ENCODE assay signal across 10 cellular contexts in the genomic region with DNA sequence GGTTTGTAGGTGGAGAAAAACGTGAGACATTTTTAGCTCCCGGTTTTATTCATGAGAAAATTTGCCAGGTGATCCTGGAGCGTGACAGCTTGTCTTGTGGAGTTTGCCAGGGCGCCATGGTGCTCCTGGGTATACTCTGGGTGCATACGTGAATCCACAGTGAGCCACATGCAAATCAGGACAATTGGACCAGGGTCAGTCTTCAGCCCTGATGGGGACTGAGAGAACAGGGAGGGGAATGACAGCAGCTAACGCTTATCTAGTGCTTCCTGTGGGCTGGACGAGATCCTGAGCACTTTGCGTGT.
DNase-seq lines count a peak whose midpoint lies in the region; ATAC-seq and TF ChIP-seq lines count a peak whose summit lies in the region.
"Had no signal": no experiment of that assay in that cellular context is flagged by ENCODE, and none has a peak within 500 bp of the region (broad histone marks: within the 10 kb centered on the region; RNA-seq: fewer than 3 reads in every experiment).

No MANE protein-coding gene starts in this region.

- H3K27me3 ChIP-seq in BJ (ENCODE audit: control insufficient read depth, insufficient read depth, low read length) (no peaks in the 10 kb centered on the region), foreskin keratinocyte (no peaks in the 10 kb centered on the region)

- POLR2A ChIA-PET in BJ (lab: Charles Lee) = interaction anchor here (0.9 to 1.0 kb wide), 2 partner anchors 15 to 167 kb away, joined by 3 read pairs; no protein-coding TSS in a partner anchor

- no peak for DNase-seq in BJ (ENCODE audit: low read depth)
- peak in 1 of 2 donors; percentile 47 for DNase-seq in foreskin keratinocyte
- peak; percentile 63 for DNase-seq in putamen (ENCODE audit: low spot score)
- DNase-seq in activated CD8-positive, alpha-beta memory T cell treated with anti-CD3 and anti-CD28 coated beads for 24 hours = no peak
- DNase-seq in activated naive CD4-positive, alpha-beta T cell treated with anti-CD3 and anti-CD28 coated beads, Interleukin-2, amount 50 U/mL, for 16 hours = no peak
- no peak for DNase-seq in OCI-M2 (lab: John Stamatoyannopoulos, UW; ENCODE audit: unreplicated experiment)
- no peak for DNase-seq in hippocampal formation (lab: John Stamatoyannopoulos, UW)
- DNase-seq: CD4-positive, CD25-positive, alpha-beta regulatory T cell; retina had no signal

- TF ChIP-seq CTCF in BJ (IDR thresholded peaks at IDR 0.05; ENCODE audit: insufficient read depth, low read depth, low read length) = no peak
- no peak for TF ChIP-seq CTCF in VCaP (conservative IDR thresholded peaks at IDR 0.05)
- no peak for TF ChIP-seq CTCF in foreskin keratinocyte (conservative IDR thresholded peaks at IDR 0.05)

- H3K27ac ChIP-seq in VCaP (peak overlapping the region; percentile 65), foreskin keratinocyte (peak overlapping the region; percentile 84)

- no peak for ATAC-seq in foreskin keratinocyte

- H3K36me3 ChIP-seq in BJ (ENCODE audit: control insufficient read depth, insufficient read depth, low read length) = no peaks in the 10 kb centered on the region

- H3K4me3 ChIP-seq in BJ (ENCODE audit: low read depth, low read length) = peak overlapping the region; percentile 3; the same call in 1 of the 2 replicates

- CTCF ChIA-PET in BJ (lab: Yijun Ruan, JAX) = interaction anchor here (0.9 to 1.5 kb wide), 4 partner anchors 9 to 653 kb away, joined by 3 to 6 read pairs (median 3); no protein-coding TSS in a partner anchor

- H3K4me1 ChIP-seq in foreskin keratinocyte = peaks cover 43% of the 10 kb centered on the region
